1 cellular context compared by ENCODE assay signal in the genomic region with DNA sequence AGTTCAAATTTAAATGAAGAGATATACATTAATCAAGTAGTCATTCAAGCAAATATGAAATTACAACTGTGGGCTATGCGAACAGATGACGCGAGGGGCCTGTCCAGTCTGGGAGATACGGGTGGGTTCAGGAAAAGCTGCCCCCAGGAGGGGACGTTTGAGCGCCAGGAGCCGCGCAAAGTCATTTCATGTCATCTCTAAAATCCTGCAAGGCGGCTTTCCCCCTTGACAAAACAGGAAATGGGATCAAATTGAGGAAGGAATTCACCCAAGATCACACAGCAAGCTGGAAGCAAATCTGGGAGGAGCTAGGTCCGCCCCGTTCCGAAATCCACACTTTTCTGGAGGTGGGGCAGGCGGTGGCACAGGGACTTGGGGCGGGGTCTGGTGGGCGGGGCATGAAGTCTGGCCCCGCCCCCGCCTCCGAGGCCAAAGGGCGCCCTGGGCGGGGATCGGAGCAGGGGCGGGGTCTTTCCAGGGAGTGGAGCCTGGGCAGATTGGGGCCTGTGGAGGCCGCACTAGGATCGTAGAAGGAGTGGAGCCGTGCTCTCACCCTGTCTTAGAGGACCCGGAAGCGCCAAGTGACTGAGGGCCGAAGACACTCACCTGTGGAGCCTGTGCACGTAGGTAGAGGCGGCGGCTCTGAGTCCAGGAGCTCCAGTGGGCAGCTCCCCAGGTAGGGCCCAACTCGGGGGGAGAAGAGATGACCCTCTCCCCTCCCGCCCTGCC.
TF ChIP-seq lines count a peak whose summit lies in the region.

A gene with protein sequence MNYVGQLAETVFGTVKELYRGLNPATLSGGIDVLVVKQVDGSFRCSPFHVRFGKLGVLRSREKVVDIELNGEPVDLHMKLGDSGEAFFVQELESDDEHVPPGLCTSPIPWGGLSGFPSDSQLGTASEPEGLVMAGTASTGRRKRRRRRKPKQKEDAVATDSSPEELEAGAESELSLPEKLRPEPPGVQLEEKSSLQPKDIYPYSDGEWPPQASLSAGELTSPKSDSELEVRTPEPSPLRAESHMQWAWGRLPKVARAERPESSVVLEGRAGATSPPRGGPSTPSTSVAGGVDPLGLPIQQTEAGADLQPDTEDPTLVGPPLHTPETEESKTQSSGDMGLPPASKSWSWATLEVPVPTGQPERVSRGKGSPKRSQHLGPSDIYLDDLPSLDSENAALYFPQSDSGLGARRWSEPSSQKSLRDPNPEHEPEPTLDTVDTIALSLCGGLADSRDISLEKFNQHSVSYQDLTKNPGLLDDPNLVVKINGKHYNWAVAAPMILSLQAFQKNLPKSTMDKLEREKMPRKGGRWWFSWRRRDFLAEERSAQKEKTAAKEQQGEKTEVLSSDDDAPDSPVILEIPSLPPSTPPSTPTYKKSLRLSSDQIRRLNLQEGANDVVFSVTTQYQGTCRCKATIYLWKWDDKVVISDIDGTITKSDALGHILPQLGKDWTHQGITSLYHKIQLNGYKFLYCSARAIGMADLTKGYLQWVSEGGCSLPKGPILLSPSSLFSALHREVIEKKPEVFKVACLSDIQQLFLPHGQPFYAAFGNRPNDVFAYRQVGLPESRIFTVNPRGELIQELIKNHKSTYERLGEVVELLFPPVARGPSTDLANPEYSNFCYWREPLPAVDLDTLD (plus strand): TSS at position 495 of the 729 bp plus-strand sequence. CDS start 4,983 bp downstream, outside the sequence.

TF ChIP-seq in HepG2, 621 proteins besides CTCF, POLR2A, EP300 and RAD21 (continued from another document and continues in another):
- TF ChIP-seq, protein P1, sequence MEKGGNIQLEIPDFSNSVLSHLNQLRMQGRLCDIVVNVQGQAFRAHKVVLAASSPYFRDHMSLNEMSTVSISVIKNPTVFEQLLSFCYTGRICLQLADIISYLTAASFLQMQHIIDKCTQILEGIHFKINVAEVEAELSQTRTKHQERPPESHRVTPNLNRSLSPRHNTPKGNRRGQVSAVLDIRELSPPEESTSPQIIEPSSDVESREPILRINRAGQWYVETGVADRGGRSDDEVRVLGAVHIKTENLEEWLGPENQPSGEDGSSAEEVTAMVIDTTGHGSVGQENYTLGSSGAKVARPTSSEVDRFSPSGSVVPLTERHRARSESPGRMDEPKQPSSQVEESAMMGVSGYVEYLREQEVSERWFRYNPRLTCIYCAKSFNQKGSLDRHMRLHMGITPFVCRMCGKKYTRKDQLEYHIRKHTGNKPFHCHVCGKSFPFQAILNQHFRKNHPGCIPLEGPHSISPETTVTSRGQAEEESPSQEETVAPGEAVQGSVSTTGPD (CRISPR knock-in tag; IDR thresholded peaks at IDR 0.05), result no peak
- TF ChIP-seq FOSL2 (CRISPR knock-in tag; IDR thresholded peaks at IDR 0.05), result peak; percentile 12; the same call in 1 of the 2 replicates
- no peak for TF ChIP-seq ZNF10 (CRISPR knock-in tag; IDR thresholded peaks at IDR 0.05; ENCODE audit: borderline replicate concordance, low read depth)
- peak; percentile 77 for TF ChIP-seq ASH2L (IDR thresholded peaks at IDR 0.05; ENCODE audit: insufficient read length, low read depth, low read length)
- peak; percentile 67 for TF ChIP-seq PITX1 (CRISPR knock-in tag; IDR thresholded peaks at IDR 0.05)
- TF ChIP-seq, protein P2, sequence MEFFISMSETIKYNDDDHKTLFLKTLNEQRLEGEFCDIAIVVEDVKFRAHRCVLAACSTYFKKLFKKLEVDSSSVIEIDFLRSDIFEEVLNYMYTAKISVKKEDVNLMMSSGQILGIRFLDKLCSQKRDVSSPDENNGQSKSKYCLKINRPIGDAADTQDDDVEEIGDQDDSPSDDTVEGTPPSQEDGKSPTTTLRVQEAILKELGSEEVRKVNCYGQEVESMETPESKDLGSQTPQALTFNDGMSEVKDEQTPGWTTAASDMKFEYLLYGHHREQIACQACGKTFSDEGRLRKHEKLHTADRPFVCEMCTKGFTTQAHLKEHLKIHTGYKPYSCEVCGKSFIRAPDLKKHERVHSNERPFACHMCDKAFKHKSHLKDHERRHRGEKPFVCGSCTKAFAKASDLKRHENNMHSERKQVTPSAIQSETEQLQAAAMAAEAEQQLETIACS (CRISPR knock-in tag; IDR thresholded peaks at IDR 0.05), result 0 out of 2 replicates have a peak, but pooled peaks have one; percentile 8
- TF ChIP-seq, protein P3, sequence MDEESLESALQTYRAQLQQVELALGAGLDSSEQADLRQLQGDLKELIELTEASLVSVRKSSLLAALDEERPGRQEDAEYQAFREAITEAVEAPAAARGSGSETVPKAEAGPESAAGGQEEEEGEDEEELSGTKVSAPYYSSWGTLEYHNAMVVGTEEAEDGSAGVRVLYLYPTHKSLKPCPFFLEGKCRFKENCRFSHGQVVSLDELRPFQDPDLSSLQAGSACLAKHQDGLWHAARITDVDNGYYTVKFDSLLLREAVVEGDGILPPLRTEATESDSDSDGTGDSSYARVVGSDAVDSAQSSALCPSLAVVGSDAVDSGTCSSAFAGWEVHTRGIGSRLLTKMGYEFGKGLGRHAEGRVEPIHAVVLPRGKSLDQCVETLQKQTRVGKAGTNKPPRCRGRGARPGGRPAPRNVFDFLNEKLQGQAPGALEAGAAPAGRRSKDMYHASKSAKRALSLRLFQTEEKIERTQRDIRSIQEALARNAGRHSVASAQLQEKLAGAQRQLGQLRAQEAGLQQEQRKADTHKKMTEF (CRISPR knock-in tag; IDR thresholded peaks at IDR 0.05), result peak; percentile 56; the same call in 1 of the 2 replicates
- peak; percentile 80 for TF ChIP-seq ATF7-NPFF (CRISPR knock-in tag; IDR thresholded peaks at IDR 0.05; ENCODE audit: low read depth)
- TF ChIP-seq, protein P4, sequence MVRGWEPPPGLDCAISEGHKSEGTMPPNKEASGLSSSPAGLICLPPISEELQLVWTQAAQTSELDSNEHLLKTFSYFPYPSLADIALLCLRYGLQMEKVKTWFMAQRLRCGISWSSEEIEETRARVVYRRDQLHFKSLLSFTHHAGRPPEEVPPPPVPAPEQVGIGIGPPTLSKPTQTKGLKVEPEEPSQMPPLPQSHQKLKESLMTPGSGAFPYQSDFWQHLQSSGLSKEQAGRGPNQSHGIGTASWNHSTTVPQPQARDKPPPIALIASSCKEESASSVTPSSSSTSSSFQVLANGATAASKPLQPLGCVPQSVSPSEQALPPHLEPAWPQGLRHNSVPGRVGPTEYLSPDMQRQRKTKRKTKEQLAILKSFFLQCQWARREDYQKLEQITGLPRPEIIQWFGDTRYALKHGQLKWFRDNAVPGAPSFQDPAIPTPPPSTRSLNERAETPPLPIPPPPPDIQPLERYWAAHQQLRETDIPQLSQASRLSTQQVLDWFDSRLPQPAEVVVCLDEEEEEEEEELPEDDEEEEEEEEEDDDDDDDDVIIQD (CRISPR knock-in tag; IDR thresholded peaks at IDR 0.05; ENCODE audit: low read depth), result peak; percentile 84; the same call in 1 of the 2 replicates
- no peak; the same call in 1 of the 2 replicates for TF ChIP-seq CHD2 (IDR thresholded peaks at IDR 0.05; ENCODE audit: low read depth, low read length)
- TF ChIP-seq PAWR (CRISPR knock-in tag; IDR thresholded peaks at IDR 0.05; ENCODE audit: borderline replicate concordance), result 0 out of 2 replicates have a peak, but pooled peaks have one; percentile 24
- TF ChIP-seq, protein P5, sequence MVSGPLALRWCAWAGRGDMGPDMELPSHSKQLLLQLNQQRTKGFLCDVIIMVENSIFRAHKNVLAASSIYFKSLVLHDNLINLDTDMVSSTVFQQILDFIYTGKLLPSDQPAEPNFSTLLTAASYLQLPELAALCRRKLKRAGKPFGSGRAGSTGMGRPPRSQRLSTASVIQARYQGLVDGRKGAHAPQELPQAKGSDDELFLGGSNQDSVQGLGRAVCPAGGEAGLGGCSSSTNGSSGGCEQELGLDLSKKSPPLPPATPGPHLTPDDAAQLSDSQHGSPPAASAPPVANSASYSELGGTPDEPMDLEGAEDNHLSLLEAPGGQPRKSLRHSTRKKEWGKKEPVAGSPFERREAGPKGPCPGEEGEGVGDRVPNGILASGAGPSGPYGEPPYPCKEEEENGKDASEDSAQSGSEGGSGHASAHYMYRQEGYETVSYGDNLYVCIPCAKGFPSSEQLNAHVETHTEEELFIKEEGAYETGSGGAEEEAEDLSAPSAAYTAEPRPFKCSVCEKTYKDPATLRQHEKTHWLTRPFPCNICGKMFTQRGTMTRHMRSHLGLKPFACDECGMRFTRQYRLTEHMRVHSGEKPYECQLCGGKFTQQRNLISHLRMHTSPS (CRISPR knock-in tag; IDR thresholded peaks at IDR 0.05; ENCODE audit: low read depth), result 0 out of 2 replicates have a peak, but pooled peaks have one; percentile 10
- TF ChIP-seq, protein P6, sequence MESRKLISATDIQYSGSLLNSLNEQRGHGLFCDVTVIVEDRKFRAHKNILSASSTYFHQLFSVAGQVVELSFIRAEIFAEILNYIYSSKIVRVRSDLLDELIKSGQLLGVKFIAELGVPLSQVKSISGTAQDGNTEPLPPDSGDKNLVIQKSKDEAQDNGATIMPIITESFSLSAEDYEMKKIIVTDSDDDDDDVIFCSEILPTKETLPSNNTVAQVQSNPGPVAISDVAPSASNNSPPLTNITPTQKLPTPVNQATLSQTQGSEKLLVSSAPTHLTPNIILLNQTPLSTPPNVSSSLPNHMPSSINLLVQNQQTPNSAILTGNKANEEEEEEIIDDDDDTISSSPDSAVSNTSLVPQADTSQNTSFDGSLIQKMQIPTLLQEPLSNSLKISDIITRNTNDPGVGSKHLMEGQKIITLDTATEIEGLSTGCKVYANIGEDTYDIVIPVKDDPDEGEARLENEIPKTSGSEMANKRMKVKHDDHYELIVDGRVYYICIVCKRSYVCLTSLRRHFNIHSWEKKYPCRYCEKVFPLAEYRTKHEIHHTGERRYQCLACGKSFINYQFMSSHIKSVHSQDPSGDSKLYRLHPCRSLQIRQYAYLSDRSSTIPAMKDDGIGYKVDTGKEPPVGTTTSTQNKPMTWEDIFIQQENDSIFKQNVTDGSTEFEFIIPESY (CRISPR knock-in tag; IDR thresholded peaks at IDR 0.05), result no peak
- TF ChIP-seq ZNF180 (CRISPR knock-in tag; IDR thresholded peaks at IDR 0.05; ENCODE audit: borderline replicate concordance, low read depth), result no peak
- peak; percentile 71; the same call in 1 of the 2 replicates for TF ChIP-seq ZMYM3 (CRISPR knock-in tag; IDR thresholded peaks at IDR 0.05)
- TF ChIP-seq, protein P7, sequence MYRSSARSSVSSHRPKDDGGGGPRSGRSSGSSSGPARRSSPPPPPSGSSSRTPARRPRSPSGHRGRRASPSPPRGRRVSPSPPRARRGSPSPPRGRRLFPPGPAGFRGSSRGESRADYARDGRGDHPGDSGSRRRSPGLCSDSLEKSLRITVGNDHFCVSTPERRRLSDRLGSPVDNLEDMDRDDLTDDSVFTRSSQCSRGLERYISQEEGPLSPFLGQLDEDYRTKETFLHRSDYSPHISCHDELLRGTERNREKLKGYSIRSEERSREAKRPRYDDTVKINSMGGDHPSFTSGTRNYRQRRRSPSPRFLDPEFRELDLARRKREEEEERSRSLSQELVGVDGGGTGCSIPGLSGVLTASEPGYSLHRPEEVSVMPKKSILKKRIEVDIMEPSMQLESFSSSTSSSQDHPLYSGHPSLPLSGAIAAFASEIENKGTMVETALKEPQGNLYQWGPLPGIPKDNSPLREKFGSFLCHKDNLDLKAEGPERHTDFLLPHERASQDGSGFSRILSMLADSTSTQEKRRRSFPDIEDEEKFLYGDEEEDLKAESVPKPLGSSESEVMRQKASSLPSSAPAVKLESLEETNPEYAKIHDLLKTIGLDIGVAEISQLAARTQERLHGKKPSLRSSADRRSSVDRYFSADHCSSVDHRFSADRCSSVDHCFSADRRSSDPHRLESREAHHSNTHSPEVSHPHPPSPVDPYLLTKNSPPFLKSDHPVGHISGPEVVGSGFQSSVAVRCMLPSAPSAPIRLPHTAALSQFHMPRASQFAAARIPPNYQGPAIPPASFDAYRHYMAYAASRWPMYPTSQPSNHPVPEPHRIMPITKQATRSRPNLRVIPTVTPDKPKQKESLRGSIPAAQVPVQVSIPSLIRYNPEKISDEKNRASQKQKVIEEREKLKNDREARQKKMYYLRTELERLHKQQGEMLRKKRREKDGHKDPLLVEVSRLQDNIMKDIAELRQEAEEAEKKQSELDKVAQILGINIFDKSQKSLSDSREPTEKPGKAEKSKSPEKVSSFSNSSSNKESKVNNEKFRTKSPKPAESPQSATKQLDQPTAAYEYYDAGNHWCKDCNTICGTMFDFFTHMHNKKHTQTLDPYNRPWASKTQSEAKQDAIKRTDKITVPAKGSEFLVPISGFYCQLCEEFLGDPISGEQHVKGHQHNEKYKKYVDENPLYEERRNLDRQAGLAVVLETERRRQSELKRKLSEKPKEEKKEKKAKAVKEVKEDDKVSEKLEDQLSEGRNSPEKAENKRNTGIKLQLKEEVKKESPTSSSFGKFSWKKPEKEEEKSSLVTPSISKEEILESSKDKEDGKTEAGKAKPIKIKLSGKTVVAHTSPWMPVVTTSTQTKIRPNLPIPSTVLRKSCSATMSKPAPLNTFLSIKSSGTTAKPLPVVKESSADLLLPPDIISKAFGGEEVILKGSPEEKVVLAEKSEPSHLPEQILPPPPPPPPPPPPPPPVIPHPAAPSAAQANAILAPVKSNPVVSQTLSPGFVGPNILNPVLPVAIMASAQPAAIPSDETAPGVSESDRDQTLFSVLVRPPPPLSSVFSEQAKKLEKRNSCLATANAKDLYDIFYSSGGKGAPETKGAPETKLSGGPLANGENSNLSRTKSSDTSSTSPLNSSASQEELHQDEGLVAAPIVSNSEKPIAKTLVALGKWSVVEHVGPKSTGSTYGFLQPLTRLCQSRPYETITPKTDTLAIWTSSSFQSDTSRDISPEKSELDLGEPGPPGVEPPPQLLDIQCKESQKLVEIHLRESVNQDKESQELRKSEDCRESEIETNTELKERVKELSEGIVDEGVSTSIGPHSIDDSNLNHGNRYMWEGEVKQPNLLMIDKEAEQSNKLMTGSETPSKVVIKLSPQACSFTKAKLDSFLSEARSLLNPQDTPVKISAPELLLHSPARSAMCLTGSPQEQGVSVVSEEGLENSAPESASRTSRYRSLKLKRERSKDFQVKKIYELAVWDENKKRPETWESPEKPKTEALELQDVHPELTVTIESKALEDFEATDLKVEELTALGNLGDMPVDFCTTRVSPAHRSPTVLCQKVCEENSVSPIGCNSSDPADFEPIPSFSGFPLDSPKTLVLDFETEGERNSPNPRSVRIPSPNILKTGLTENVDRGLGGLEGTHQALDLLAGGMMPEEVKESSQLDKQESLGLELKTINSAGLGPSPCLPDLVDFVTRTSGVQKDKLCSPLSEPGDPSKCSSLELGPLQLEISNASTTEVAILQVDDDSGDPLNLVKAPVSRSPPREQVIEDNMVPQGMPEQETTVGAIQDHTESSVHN (CRISPR knock-in tag; IDR thresholded peaks at IDR 0.05), result 0 out of 2 replicates have a peak, but pooled peaks have one; percentile 30
- peak; percentile 92 for TF ChIP-seq NR2C2 (CRISPR knock-in tag; IDR thresholded peaks at IDR 0.05; ENCODE audit: borderline replicate concordance)
- peak; percentile 93 for TF ChIP-seq KAT8 (CRISPR knock-in tag; IDR thresholded peaks at IDR 0.05)
- TF ChIP-seq, protein P8, sequence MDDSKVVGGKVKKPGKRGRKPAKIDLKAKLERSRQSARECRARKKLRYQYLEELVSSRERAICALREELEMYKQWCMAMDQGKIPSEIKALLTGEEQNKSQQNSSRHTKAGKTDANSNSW (CRISPR knock-in tag; IDR thresholded peaks at IDR 0.05; ENCODE audit: borderline replicate concordance), result no peak; the same call in 1 of the 2 replicates
- no peak for TF ChIP-seq CBX5 (CRISPR knock-in tag; IDR thresholded peaks at IDR 0.05; ENCODE audit: borderline replicate concordance)
- no peak for TF ChIP-seq REL (CRISPR knock-in tag; conservative IDR thresholded peaks at IDR 0.05)
- peak; percentile 93 for TF ChIP-seq NAIF1 (CRISPR knock-in tag; IDR thresholded peaks at IDR 0.05; ENCODE audit: borderline replicate concordance)
- peak; percentile 8 for TF ChIP-seq GATAD1 (CRISPR knock-in tag; IDR thresholded peaks at IDR 0.05)
- no peak for TF ChIP-seq ZSCAN22 (CRISPR knock-in tag; IDR thresholded peaks at IDR 0.05)
- 0 out of 2 replicates have a peak, but pooled peaks have one; percentile 54 for TF ChIP-seq DPF2 (CRISPR knock-in tag; IDR thresholded peaks at IDR 0.05; ENCODE audit: borderline replicate concordance, low read depth)
- TF ChIP-seq GABPA (IDR thresholded peaks at IDR 0.05; ENCODE audit: low read depth, low read length), result no peak
- no peak for TF ChIP-seq GABPA (CRISPR knock-in tag; IDR thresholded peaks at IDR 0.05; ENCODE audit: low read depth)
